1 cellular context compared by ENCODE assay signal in the genomic region with DNA sequence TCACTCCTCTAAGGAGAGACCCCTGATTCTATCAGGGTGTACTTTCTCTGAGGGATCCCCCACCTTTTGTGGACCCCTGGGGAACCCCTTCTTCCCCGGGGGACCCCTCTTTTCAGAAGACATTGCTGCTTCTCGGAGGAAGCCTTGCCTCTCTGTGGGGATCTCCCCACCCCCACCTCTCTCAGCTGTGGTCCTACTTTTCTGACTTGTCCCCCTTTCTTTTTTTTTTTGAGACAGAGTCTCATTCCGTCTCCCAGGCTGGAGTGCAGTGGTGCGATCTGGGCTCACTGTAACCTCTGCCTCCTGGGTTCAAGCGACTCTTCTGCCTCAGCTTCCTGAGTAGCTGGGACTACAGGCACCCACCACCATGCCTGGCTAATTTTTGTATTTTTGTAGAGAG.
TF ChIP-seq lines count a peak whose summit lies in the region.

No MANE protein-coding gene starts in this region.

TF ChIP-seq in H1, 55 proteins besides CTCF, POLR2A, EP300 and RAD21 (continued from another document):
- no peak for TF ChIP-seq RFX5 (IDR thresholded peaks at IDR 0.05; ENCODE audit: borderline replicate concordance, low read depth, low read length)
